ENCODE assay signal across 34 cellular contexts in genomic region chr7:123809471-123809870, GRCh38.
"Had no signal": no experiment of that assay in that cellular context is flagged by ENCODE, and none has a peak within 500 bp of the region (broad histone marks: within the 10 kb centered on the region; RNA-seq: fewer than 3 reads in every experiment).

No MANE protein-coding gene starts in this region.

- H3K27me3 ChIP-seq: MG63 had no signal

- H3K9me3 ChIP-seq: MG63 had no signal

- H3K27ac ChIP-seq: KMS-11 had no signal

- DNase-seq: Karpas-422, Kasumi-1, MG63, MM.1S, MV-4-11, NCI-H1048, NCI-H1092, NCI-H1092 treated with DMSO at 0.1 percent for 48 hours, NCI-H1105, NCI-H1105 treated with DMSO at 0.1 percent for 48 hours, NCI-H1417, NCI-H1417 treated with DMSO at 0.1 percent for 48 hours, NCI-H1436, NCI-H1436 treated with DMSO at 0.1 percent for 48 hours, NCI-H146, NCI-H1694, NCI-H1694 treated with DMSO at 0.1 percent for 48 hours, NCI-H187, NCI-H187 treated with DMSO at 0.1 percent for 48 hours, NCI-H1930, NCI-H2029, NCI-H2029 treated with DMSO at 0.1 percent for 48 hours, NCI-H2081, NCI-H2081 treated with DMSO at 0.1 percent for 48 hours, NCI-H2107, NCI-H2171, NCI-H2171 treated with DMSO at 0.1 percent for 48 hours, NCI-H2227 treated with DMSO at 0.1 percent for 48 hours, NCI-H226, NCI-H345, NCI-H446, NCI-H446 treated with DMSO at 0.1 percent for 48 hours, NCI-H510A had no signal

- H3K4me2 ChIP-seq: KMS-11 had no signal

- H3K36me3 ChIP-seq: MG63 had no signal

- H3K4me3 ChIP-seq: MG63 had no signal

- H3K9ac ChIP-seq: KMS-11 had no signal
